2 cellular contexts compared by ENCODE assay signal in the genomic region with DNA sequence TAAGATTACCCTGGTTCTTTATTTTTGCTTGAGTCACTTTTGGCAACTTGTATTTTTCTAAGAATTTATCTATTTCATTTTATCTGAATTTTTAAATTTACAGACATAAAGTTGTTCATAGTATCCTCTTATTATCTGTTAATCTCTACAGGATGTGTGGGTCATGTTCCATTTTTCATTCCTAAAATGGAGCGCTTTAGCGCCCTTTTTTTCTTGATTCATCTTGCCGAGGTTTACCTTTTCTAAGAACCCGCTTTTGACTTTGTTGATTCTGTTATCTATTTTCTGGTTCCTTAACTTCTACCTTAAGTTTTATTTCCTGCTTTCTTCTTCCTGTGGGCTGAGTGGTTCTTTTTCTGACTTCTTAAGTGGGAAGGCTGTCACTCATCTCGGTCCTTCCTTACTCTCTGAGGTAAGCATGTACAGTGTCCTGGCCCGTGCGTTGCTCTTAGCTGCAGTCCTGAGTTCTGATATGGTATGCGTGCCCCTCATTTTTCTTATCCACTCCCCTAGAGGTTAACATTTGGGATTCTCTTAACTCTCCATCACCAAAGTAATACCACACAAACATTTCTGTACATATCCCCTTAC.
TF ChIP-seq lines count a peak whose summit lies in the region.

No MANE protein-coding gene starts in this region.

TF ChIP-seq in SK-N-SH, 30 proteins besides CTCF, POLR2A, EP300 and RAD21:
- TF ChIP-seq FOXM1 (IDR thresholded peaks at IDR 0.05; ENCODE audit: low read depth) = no peak

TF ChIP-seq in SK-N-SH treated with all-trans-retinoic acid at 6 μM for 48 hours, 23 proteins besides CTCF, POLR2A, EP300 and RAD21:
- TF ChIP-seq OSR1 (CRISPR knock-in tag; IDR thresholded peaks at IDR 0.05) (no peak), SNAI2 (CRISPR knock-in tag; IDR thresholded peaks at IDR 0.05) (no peak), TOX (CRISPR knock-in tag; IDR thresholded peaks at IDR 0.05; ENCODE audit: borderline replicate concordance) (no peak), TCF4 (CRISPR knock-in tag; IDR thresholded peaks at IDR 0.05; ENCODE audit: borderline replicate concordance) (no peak), ZFP30 (CRISPR knock-in tag; IDR thresholded peaks at IDR 0.05) (no peak), BACH2 (CRISPR knock-in tag; IDR thresholded peaks at IDR 0.05; ENCODE audit: borderline replicate concordance) (no peak), ISL1 (CRISPR knock-in tag; IDR thresholded peaks at IDR 0.05) (no peak; the same call in none of the 2 replicates), ZC3H10 (CRISPR knock-in tag; IDR thresholded peaks at IDR 0.05) (no peak), PPARA (CRISPR knock-in tag; IDR thresholded peaks at IDR 0.05; ENCODE audit: borderline replicate concordance) (no peak), RARB (CRISPR knock-in tag; IDR thresholded peaks at IDR 0.05) (no peak), ZNF565 (CRISPR knock-in tag; conservative IDR thresholded peaks at IDR 0.05; ENCODE audit: low read depth) (no peak), ESRRG (CRISPR knock-in tag; IDR thresholded peaks at IDR 0.05) (no peak), ARNTL (CRISPR knock-in tag; IDR thresholded peaks at IDR 0.05; ENCODE audit: borderline replicate concordance, low read depth) (no peak), ZFP3 (CRISPR knock-in tag; IDR thresholded peaks at IDR 0.05) (no peak)
- TF ChIP-seq, protein P1, sequence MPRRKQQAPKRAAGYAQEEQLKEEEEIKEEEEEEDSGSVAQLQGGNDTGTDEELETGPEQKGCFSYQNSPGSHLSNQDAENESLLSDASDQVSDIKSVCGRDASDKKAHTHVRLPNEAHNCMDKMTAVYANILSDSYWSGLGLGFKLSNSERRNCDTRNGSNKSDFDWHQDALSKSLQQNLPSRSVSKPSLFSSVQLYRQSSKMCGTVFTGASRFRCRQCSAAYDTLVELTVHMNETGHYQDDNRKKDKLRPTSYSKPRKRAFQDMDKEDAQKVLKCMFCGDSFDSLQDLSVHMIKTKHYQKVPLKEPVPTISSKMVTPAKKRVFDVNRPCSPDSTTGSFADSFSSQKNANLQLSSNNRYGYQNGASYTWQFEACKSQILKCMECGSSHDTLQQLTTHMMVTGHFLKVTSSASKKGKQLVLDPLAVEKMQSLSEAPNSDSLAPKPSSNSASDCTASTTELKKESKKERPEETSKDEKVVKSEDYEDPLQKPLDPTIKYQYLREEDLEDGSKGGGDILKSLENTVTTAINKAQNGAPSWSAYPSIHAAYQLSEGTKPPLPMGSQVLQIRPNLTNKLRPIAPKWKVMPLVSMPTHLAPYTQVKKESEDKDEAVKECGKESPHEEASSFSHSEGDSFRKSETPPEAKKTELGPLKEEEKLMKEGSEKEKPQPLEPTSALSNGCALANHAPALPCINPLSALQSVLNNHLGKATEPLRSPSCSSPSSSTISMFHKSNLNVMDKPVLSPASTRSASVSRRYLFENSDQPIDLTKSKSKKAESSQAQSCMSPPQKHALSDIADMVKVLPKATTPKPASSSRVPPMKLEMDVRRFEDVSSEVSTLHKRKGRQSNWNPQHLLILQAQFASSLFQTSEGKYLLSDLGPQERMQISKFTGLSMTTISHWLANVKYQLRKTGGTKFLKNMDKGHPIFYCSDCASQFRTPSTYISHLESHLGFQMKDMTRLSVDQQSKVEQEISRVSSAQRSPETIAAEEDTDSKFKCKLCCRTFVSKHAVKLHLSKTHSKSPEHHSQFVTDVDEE (CRISPR knock-in tag; IDR thresholded peaks at IDR 0.05) = no peak
- TF ChIP-seq, protein P2, sequence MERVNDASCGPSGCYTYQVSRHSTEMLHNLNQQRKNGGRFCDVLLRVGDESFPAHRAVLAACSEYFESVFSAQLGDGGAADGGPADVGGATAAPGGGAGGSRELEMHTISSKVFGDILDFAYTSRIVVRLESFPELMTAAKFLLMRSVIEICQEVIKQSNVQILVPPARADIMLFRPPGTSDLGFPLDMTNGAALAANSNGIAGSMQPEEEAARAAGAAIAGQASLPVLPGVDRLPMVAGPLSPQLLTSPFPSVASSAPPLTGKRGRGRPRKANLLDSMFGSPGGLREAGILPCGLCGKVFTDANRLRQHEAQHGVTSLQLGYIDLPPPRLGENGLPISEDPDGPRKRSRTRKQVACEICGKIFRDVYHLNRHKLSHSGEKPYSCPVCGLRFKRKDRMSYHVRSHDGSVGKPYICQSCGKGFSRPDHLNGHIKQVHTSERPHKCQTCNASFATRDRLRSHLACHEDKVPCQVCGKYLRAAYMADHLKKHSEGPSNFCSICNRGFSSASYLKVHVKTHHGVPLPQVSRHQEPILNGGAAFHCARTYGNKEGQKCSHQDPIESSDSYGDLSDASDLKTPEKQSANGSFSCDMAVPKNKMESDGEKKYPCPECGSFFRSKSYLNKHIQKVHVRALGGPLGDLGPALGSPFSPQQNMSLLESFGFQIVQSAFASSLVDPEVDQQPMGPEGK (CRISPR knock-in tag; IDR thresholded peaks at IDR 0.05; ENCODE audit: borderline replicate concordance) = no peak
- TF ChIP-seq, protein P3, sequence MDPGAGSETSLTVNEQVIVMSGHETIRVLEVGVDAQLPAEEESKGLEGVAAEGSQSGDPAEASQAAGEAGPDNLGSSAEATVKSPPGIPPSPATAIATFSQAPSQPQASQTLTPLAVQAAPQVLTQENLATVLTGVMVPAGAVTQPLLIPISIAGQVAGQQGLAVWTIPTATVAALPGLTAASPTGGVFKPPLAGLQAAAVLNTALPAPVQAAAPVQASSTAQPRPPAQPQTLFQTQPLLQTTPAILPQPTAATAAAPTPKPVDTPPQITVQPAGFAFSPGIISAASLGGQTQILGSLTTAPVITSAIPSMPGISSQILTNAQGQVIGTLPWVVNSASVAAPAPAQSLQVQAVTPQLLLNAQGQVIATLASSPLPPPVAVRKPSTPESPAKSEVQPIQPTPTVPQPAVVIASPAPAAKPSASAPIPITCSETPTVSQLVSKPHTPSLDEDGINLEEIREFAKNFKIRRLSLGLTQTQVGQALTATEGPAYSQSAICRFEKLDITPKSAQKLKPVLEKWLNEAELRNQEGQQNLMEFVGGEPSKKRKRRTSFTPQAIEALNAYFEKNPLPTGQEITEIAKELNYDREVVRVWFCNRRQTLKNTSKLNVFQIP (CRISPR knock-in tag; IDR thresholded peaks at IDR 0.05; ENCODE audit: borderline replicate concordance, low read depth) = no peak
- TF ChIP-seq, protein P4, sequence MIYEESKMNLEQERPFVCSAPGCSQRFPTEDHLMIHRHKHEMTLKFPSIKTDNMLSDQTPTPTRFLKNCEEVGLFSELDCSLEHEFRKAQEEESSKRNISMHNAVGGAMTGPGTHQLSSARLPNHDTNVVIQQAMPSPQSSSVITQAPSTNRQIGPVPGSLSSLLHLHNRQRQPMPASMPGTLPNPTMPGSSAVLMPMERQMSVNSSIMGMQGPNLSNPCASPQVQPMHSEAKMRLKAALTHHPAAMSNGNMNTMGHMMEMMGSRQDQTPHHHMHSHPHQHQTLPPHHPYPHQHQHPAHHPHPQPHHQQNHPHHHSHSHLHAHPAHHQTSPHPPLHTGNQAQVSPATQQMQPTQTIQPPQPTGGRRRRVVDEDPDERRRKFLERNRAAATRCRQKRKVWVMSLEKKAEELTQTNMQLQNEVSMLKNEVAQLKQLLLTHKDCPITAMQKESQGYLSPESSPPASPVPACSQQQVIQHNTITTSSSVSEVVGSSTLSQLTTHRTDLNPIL (CRISPR knock-in tag; IDR thresholded peaks at IDR 0.05; ENCODE audit: low read depth) = no peak
TF ChIP-seq in SK-N-SH treated with all-trans-retinoic acid at 6 μM for 48 hours: peak in this region for 0.
